Comparison of ENCODE assay signal across 8 cellular contexts in the genomic region with DNA sequence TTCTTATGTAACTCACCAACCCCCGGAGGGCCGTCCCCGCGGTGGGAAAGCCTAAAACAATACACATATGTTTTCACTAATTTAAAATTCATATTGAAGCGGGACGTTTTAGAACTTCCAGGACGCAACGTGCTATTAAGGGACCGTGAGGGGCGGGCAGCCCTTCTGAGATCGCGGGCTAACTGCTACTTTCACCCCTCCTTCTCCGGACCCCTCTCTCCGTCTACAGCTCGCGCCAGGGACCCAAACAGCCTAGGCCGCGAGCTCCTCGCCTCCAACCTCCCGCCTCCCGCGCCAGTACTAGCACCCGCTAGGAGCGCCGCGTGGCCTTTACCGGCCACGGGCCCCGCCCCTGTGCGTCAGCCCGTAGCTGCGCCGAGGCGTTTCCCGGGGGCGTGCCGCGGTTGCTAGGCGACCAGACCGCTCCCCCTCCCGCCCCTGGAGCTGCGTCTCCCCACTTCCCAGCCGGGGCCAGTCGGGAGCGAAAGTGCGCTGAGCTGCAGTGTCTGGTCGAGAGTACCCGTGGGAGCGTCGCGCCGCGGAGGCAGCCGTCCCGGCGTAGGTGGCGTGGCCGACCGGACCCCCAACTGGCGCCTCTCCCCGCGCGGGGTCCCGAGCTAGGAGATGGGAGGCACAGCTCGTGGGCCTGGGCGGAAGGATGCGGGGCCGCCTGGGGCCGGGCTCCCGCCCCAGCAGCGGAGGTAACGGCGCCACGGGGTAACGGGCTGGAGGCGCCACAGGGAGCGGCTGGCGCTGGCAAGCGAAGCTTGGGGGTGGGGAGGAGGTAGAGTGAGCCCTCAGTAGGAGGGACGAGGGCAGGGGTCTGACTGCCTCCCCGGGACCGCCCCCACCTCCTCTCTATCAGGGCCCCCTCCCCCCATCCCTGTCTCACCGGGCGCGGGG. TPM values are rescaled to one million over a fixed set of nuclear protein-coding genes. Genes with fewer than 3 reads are reported as not detected.
A peak's percentile ranks its signal among the peaks of the same experiment; 100 is the strongest.
DNase-seq lines count a peak whose midpoint lies in the region; ATAC-seq and TF ChIP-seq lines count a peak whose summit lies in the region.

A gene (plus strand): TSS at position 457 of the 903 bp plus-strand sequence. CDS start 168 bp downstream, at position 625.

- H3K27ac ChIP-seq in RWPE1, result peak within 1 kb of the TSS; percentile 89

- DNase-seq in ELR (ENCODE audit: low read depth) (peak; percentile 95), H4 (ENCODE audit: low spot score) (peak; percentile 89), LoVo (ENCODE audit: low spot score) (peak; percentile 94), RWPE1 (ENCODE audit: low spot score) (peak; percentile 99), fibroblast of pulmonary artery (ENCODE audit: low read depth) (peak; percentile 94)
- DNase-seq in activated T-helper 9 cell treated with anti-CD3 and anti-CD28 coated beads, Interleukin-2, amount 50 U/mL, for 16 hours (ENCODE audit: low read depth), result peak; percentile 91
- DNase-seq in natural killer cell treated with Interleukin-12 subunit alpha and Interleukin-12 subunit beta and Interleukin-15 and Interleukin-18, amount 100 ng/mL, for 72 hours (ENCODE audit: low spot score), result peak; percentile 96
- DNase-seq in stimulated activated naive CD4-positive, alpha-beta T cell treated with Interleukin-2 at 50 U/mL for 16 hours (lab: John Stamatoyannopoulos, UW), result peak; percentile 89

- H3K36me3 Mint-ChIP-seq in natural killer cell treated with Interleukin-12 subunit alpha and Interleukin-12 subunit beta and Interleukin-15 and Interleukin-18, amount 100 ng/mL, for 72 hours, result no peaks in the 10 kb centered on the region

- H3K4me3 ChIP-seq in fibroblast of pulmonary artery (replicated peaks; ENCODE audit: low read depth, low read length), result peak within 1 kb of the TSS; percentile 86

- TF ChIP-seq CTCF in RWPE1 (conservative IDR thresholded peaks at IDR 0.05; ENCODE audit: low read depth), result no peak
- no peak for TF ChIP-seq CTCF in fibroblast of pulmonary artery (IDR thresholded peaks at IDR 0.05; ENCODE audit: low read length, missing control alignments)

- CTCF ChIA-PET in RWPE1 (lab: Yijun Ruan, JAX), result interaction anchor here (0.6 to 3.9 kb wide), 25 partner anchors 13 to 347 kb away, joined by 3 to 44 read pairs (median 3); a partner anchor contains a TSS

- no peaks in the 10 kb centered on the region for H3K9me3 Mint-ChIP-seq in natural killer cell treated with Interleukin-12 subunit alpha and Interleukin-12 subunit beta and Interleukin-15 and Interleukin-18, amount 100 ng/mL, for 72 hours

- peaks cover 12 to 20% of the 10 kb centered on the region in 2 donors for H3K4me1 Mint-ChIP-seq in natural killer cell treated with Interleukin-12 subunit alpha and Interleukin-12 subunit beta and Interleukin-15 and Interleukin-18, amount 100 ng/mL, for 72 hours (ENCODE audit: low read depth in 2 of 2)

- peak within 1 kb of the TSS; percentile 93 for H3K4me3 Mint-ChIP-seq in natural killer cell treated with Interleukin-12 subunit alpha and Interleukin-12 subunit beta and Interleukin-15 and Interleukin-18, amount 100 ng/mL, for 72 hours

- ATAC-seq in natural killer cell treated with Interleukin-12 subunit alpha and Interleukin-12 subunit beta and Interleukin-15 and Interleukin-18, amount 100 ng/mL, for 72 hours, result peak; percentile 98

- peak within 1 kb of the TSS; percentile 77 to 92 for H3K27ac Mint-ChIP-seq in natural killer cell treated with Interleukin-12 subunit alpha and Interleukin-12 subunit beta and Interleukin-15 and Interleukin-18, amount 100 ng/mL, for 72 hours

- H3K27me3 Mint-ChIP-seq in natural killer cell treated with Interleukin-12 subunit alpha and Interleukin-12 subunit beta and Interleukin-15 and Interleukin-18, amount 100 ng/mL, for 72 hours, result peaks cover 15 to 34% of the 10 kb centered on the region in 2 donors

- POLR2A ChIA-PET in RWPE1 (lab: Yijun Ruan, JAX; ENCODE audit: low non-redundant PET), result interaction anchor here (0.6 to 2.2 kb wide), 16 partner anchors 8 to 988 kb away, joined by 3 to 16 read pairs (median 5); a partner anchor contains a TSS

RNA-seq across cellular contexts. Expression of the gene that starts here (rescaled TPM):
- 13.4 and 19.6 TPM in 2 replicates for total RNA-seq in H4 (2014; rRNA removed; shearing (Covaris generic))
- 1 to 10 TPM; 5.6 to 8.8 TPM for total RNA-seq in natural killer cell treated with Interleukin-12 subunit alpha and Interleukin-12 subunit beta and Interleukin-15 and Interleukin-18, amount 100 ng/mL, for 72 hours

Comparison
In these comparisons a context has a peak if more than half of its experiments do, and no peak if none do; other contexts are left out.
1. Peak in every context shown above with its lines: DNase-seq, ATAC-seq, H3K4me3 ChIP-seq and H3K27ac ChIP-seq.